8 cellular contexts compared by ENCODE assay signal in genomic region chr19:17946965-17947784, GRCh38. TPM values are rescaled to one million over a fixed set of nuclear protein-coding genes. Genes with fewer than 3 reads are reported as not detected.
DNase-seq lines count a peak whose midpoint lies in the region; ATAC-seq and TF ChIP-seq lines count a peak whose summit lies in the region.

No MANE protein-coding gene starts in this region.

- peaks cover 3% of the 10 kb centered on the region for H3K79me1 ChIP-seq in neuronal stem cell (ENCODE audit: low read depth, low read length)

- peak overlapping the region; percentile 71 for H2BK15ac ChIP-seq in neuronal stem cell (ENCODE audit: low read length)

- H2AFZ ChIP-seq in neuronal stem cell (ENCODE audit: low read length) = peak overlapping the region; percentile 94

- DNase-seq in activated CD4-positive, alpha-beta T cell treated with anti-CD3 and anti-CD28 coated beads, Interleukin-2, amount 10 ng/mL, durations not matched to agents 7 days and 5 days = no peak
- DNase-seq in activated CD4-positive, alpha-beta T cell treated with anti-CD3 and anti-CD28 coated beads, Interleukin-2, amount 50 U/mL, for 1 hour = no peak
- DNase-seq in neuronal stem cell (ENCODE audit: low spot score) = no peak
- no peak for DNase-seq in dermis blood vessel endothelial cell
- DNase-seq in DMS114 treated with DMSO at 0.1 percent for 48 hours (lab: John Stamatoyannopoulos, UW; ENCODE audit: unreplicated experiment) = no peak

- H3K4me1 Mint-ChIP-seq in activated CD4-positive, alpha-beta T cell treated with anti-CD3 and anti-CD28 coated beads, Interleukin-2, amount 10 ng/mL, durations not matched to agents 7 days and 5 days = peaks cover 46% of the 10 kb centered on the region

- peaks cover 0 to 35% (median 19%) of the 10 kb centered on the region in 3 experiments for H3K27me3 ChIP-seq in neuronal stem cell (ENCODE audit: control insufficient read depth in 3 of 3, insufficient read depth in 3 of 3, low read depth in 1 of 3, low read length in 3 of 3)

- no peaks in the 10 kb centered on the region for H3K9me3 Mint-ChIP-seq in activated CD4-positive, alpha-beta T cell treated with anti-CD3 and anti-CD28 coated beads, Interleukin-2, amount 10 ng/mL, durations not matched to agents 7 days and 5 days

- H2AK5ac ChIP-seq in neuronal stem cell (ENCODE audit: low read depth, low read length) = peak overlapping the region; percentile 16

- H4K8ac ChIP-seq in neuronal stem cell (ENCODE audit: low read depth, low read length) = no peak overlapping the region

- CTCF ChIA-PET in activated CD4-positive, alpha-beta T cell treated with anti-CD3 and anti-CD28 coated beads, Interleukin-2, amount 10 ng/mL, durations not matched to agents 7 days and 5 days (lab: Charles Lee) = interaction anchor here (0.6 to 6.8 kb wide), 8 partner anchors 9 to 640 kb away, joined by 3 to 44 read pairs (median 4); partner anchors contain the start of genes CCDC124 and RPL18A

- H3K4me3 ChIP-seq in neuronal stem cell (ENCODE audit: low read length in 2 of 2) = peak overlapping the region; percentile 37 to 70

- whole genome bisulfite sequencing in neuronal stem cell (ENCODE audit: extremely low coverage in 2 of 2, insufficient read length in 2 of 2, insufficient replicate concordance in 1 of 2), 2 donors = no CpG with 5 or more reads among the region's 29 CpGs

- ATAC-seq in HG02852 (IDR thresholded peaks at IDR 0.05; ENCODE audit: unreplicated experiment) = peak; percentile 19
- peak; percentile 17 for ATAC-seq in esophagus mucosa

- H3K27me3 Mint-ChIP-seq in activated CD4-positive, alpha-beta T cell treated with anti-CD3 and anti-CD28 coated beads, Interleukin-2, amount 10 ng/mL, durations not matched to agents 7 days and 5 days = peaks cover 32% of the 10 kb centered on the region

- peak; percentile 40; the same call in 1 of the 2 replicates for TF ChIP-seq POLR2A in Raji (IDR thresholded peaks at IDR 0.05; ENCODE audit: insufficient read depth, low read depth, low read length)

- POLR2A ChIA-PET in activated CD4-positive, alpha-beta T cell treated with anti-CD3 and anti-CD28 coated beads, Interleukin-2, amount 10 ng/mL, durations not matched to agents 7 days and 5 days (lab: Charles Lee) = no interaction called here

- peak overlapping the region; percentile 56 for H2BK5ac ChIP-seq in neuronal stem cell (ENCODE audit: low read length)

- H3K4ac ChIP-seq in neuronal stem cell (ENCODE audit: low read length) = no peak overlapping the region

- H3K4me1 ChIP-seq in neuronal stem cell (ENCODE audit: control insufficient read depth in 2 of 2, insufficient read depth in 1 of 2, low read depth in 1 of 2, low read length in 2 of 2) = peaks cover 30 to 37% of the 10 kb centered on the region in 2 donors

- no peak overlapping the region for H2BK12ac ChIP-seq in neuronal stem cell (ENCODE audit: low read length)

- peak overlapping the region; percentile 76 for H3K4me2 ChIP-seq in neuronal stem cell (ENCODE audit: insufficient read depth, low read length, poor library complexity, severe bottlenecking)

- H2BK120ac ChIP-seq in neuronal stem cell (ENCODE audit: low read depth, low read length) = no peak overlapping the region

- H3K14ac ChIP-seq in neuronal stem cell (ENCODE audit: low read length) = peak overlapping the region; percentile 39

- H3K27ac Mint-ChIP-seq in activated CD4-positive, alpha-beta T cell treated with anti-CD3 and anti-CD28 coated beads, Interleukin-2, amount 10 ng/mL, durations not matched to agents 7 days and 5 days = peak overlapping the region; percentile 80

- H3K36me3 ChIP-seq in neuronal stem cell (replicated peaks in 1 of 2; ENCODE audit: control insufficient read depth in 2 of 2, insufficient read depth in 2 of 2, low read length in 2 of 2) = peaks cover 11 to 14% of the 10 kb centered on the region in 2 donors

- peak overlapping the region; percentile 78 for H3K9ac ChIP-seq in neuronal stem cell (ENCODE audit: low read depth, low read length, poor library complexity)

- H4K91ac ChIP-seq in neuronal stem cell (ENCODE audit: low read depth, low read length, poor library complexity) = no peak overlapping the region

- peak overlapping the region; percentile 95 for H3K18ac ChIP-seq in neuronal stem cell (ENCODE audit: low read length)

- H3K4me3 Mint-ChIP-seq in activated CD4-positive, alpha-beta T cell treated with anti-CD3 and anti-CD28 coated beads, Interleukin-2, amount 10 ng/mL, durations not matched to agents 7 days and 5 days = peak overlapping the region; percentile 76

- H3K27ac ChIP-seq in neuronal stem cell (replicated peaks; ENCODE audit: low read length) = peak overlapping the region; percentile 52

- no peaks in the 10 kb centered on the region for H3K9me3 ChIP-seq in neuronal stem cell (replicated peaks in 1 of 2; ENCODE audit: control insufficient read depth in 2 of 2, insufficient read depth in 1 of 2, low read depth in 1 of 2, low read length in 2 of 2)

- H3K36me3 Mint-ChIP-seq in activated CD4-positive, alpha-beta T cell treated with anti-CD3 and anti-CD28 coated beads, Interleukin-2, amount 10 ng/mL, durations not matched to agents 7 days and 5 days (ENCODE audit: low read depth) = peaks cover 2% of the 10 kb centered on the region

- no peak overlapping the region for H3K23ac ChIP-seq in neuronal stem cell (ENCODE audit: low read depth, low read length, poor library complexity)

RNA-seq across cellular contexts. Expression of gene CCDC124, which starts 14.4 kb away (rescaled TPM):
- total RNA-seq in activated CD4-positive, alpha-beta T cell treated with anti-CD3 and anti-CD28 coated beads, Interleukin-2, amount 10 ng/mL, durations not matched to agents 7 days and 5 days = 10 to 100 TPM; 59.2 to 64.7 TPM
- total RNA-seq in esophagus mucosa (52.5 TPM), dermis blood vessel endothelial cell (24.8 and 58.4 TPM in 2 replicates)
- polyA plus RNA-seq in neuronal stem cell (2013, experiment 1 of 2) = 88.1 TPM
- polyA plus RNA-seq in neuronal stem cell (2013, experiment 2 of 2) = 85.6 TPM

RNA-seq across cellular contexts. Expression of gene KCNN1, which starts 19.7 kb away (rescaled TPM):
- total RNA-seq in activated CD4-positive, alpha-beta T cell treated with anti-CD3 and anti-CD28 coated beads, Interleukin-2, amount 10 ng/mL, durations not matched to agents 7 days and 5 days = not detected
- not detected for total RNA-seq in esophagus mucosa
- 8.4 TPM for polyA plus RNA-seq in neuronal stem cell (2013, experiment 1 of 2)
- polyA plus RNA-seq in neuronal stem cell (2013, experiment 2 of 2) = 7.4 TPM
- under 0.01 and 0.42 TPM in 2 replicates for total RNA-seq in dermis blood vessel endothelial cell
